In genomic region chr14:68016243-68016914, GRCh38 we compare ENCODE assay signal across 20 cellular contexts.
A peak's percentile ranks its signal among the peaks of the same experiment; 100 is the strongest.
DNase-seq lines count a peak whose midpoint lies in the region; ATAC-seq, FAIRE-seq and TF ChIP-seq lines count a peak whose summit lies in the region.
"Had no signal": no experiment of that assay in that cellular context is flagged by ENCODE, and none has a peak within 500 bp of the region (broad histone marks: within the 10 kb centered on the region; RNA-seq: fewer than 3 reads in every experiment).

No MANE protein-coding gene starts in this region.

- no peaks in the 10 kb centered on the region for H3K79me2 ChIP-seq in astrocyte (ENCODE audit: insufficient read depth, low read length)

- no peak overlapping the region for H2AFZ ChIP-seq in astrocyte (ENCODE audit: low read depth, low read length)

- H3K27me3 ChIP-seq in astrocyte (ENCODE audit: insufficient read depth, low read length), result no peaks in the 10 kb centered on the region
- no peaks in the 10 kb centered on the region for H3K27me3 ChIP-seq in sigmoid colon
- H3K27me3 ChIP-seq in ovary, result no peaks in the 10 kb centered on the region
- H3K27me3 ChIP-seq in upper lobe of right lung, result no peaks in the 10 kb centered on the region
- H3K27me3 ChIP-seq: upper lobe of left lung had no signal

- ATAC-seq in upper lobe of right lung, result no peak
- ATAC-seq: activated CD4-positive, alpha-beta T cell treated with anti-CD3 and anti-CD28 coated beads for 36 hours had no signal

- no peak for FAIRE-seq in astrocyte (lab: Jason Lieb, UNC)

- H3K9me3 ChIP-seq in astrocyte (ENCODE audit: insufficient read depth, low read depth, low read length), result no peaks in the 10 kb centered on the region
- H3K9me3 ChIP-seq in sigmoid colon, result no peaks in the 10 kb centered on the region
- no peaks in the 10 kb centered on the region for H3K9me3 ChIP-seq in ovary
- H3K9me3 ChIP-seq in upper lobe of right lung, result no peaks in the 10 kb centered on the region
- H3K9me3 ChIP-seq: upper lobe of left lung had no signal

- DNase-seq in GM03348 (ENCODE audit: low spot score), result peak; percentile 34
- peak; percentile 66 for DNase-seq in astrocyte (ENCODE audit: low read depth)
- peak; percentile 89 for DNase-seq in fibroblast of villous mesenchyme (ENCODE audit: low read depth)
- DNase-seq in sigmoid colon, result no peak
- no peak for DNase-seq in activated CD8-positive, alpha-beta memory T cell treated with anti-CD3 and anti-CD28 coated beads, Interleukin-2, amount 50 U/mL, for 4 hours
- DNase-seq in T-helper 2 cell treated with Interferon-gamma antibody and Interleukin-4, amounts not matched to agents 5 μg/mL and 100 μg/mL, for 36 hours (ENCODE audit: low spot score), result no peak
- DNase-seq in ovary, result no peak
- no peak for DNase-seq in upper lobe of right lung
- DNase-seq: activated CD4-positive, alpha-beta T cell treated with anti-CD3 and anti-CD28 coated beads for 36 hours; activated naive CD4-positive, alpha-beta T cell treated with anti-CD3 and anti-CD28 coated beads for 36 hours; immature natural killer cell; Kasumi-1; NCI-H1694; NCI-H446; occipital lobe; SIG-M5; stimulated activated naive CD4-positive, alpha-beta T cell treated with Interleukin-2 at 50 U/mL for 16 hours; T1000; upper lobe of left lung had no signal

- H3K36me3 Mint-ChIP-seq in astrocyte (ENCODE audit: low read depth, unreplicated experiment), result no peaks in the 10 kb centered on the region
- H3K36me3 Mint-ChIP-seq in T-helper 2 cell treated with Interferon-gamma antibody and Interleukin-4, amounts not matched to agents 5 μg/mL and 100 μg/mL, for 36 hours (ENCODE audit: low read depth), result no peaks in the 10 kb centered on the region

- H3K27ac ChIP-seq in astrocyte (ENCODE audit: low read depth, low read length) (no peak overlapping the region), sigmoid colon (peak overlapping the region; percentile 6 to 80 (median 74)), ovary (no peak overlapping the region), upper lobe of right lung (no peak overlapping the region)
- H3K27ac ChIP-seq: upper lobe of left lung had no signal

- H4K20me1 ChIP-seq in astrocyte (ENCODE audit: insufficient read depth, low read length), result no peaks in the 10 kb centered on the region

- H3K4me1 ChIP-seq in astrocyte (ENCODE audit: insufficient read depth, low read length) (peaks cover 13% of the 10 kb centered on the region), sigmoid colon (peaks cover 0 to 61% (median 43%) of the 10 kb centered on the region in 4 donors), ovary (ENCODE audit: insufficient read depth) (no peaks in the 10 kb centered on the region), upper lobe of right lung (no peaks in the 10 kb centered on the region)
- H3K4me1 ChIP-seq: upper lobe of left lung had no signal

- H3K9ac ChIP-seq in astrocyte (ENCODE audit: low read length), result no peak overlapping the region

- H3K4me1 Mint-ChIP-seq in astrocyte (ENCODE audit: low read depth, unreplicated experiment), result peaks cover 6% of the 10 kb centered on the region
- H3K4me1 Mint-ChIP-seq in T-helper 2 cell treated with Interferon-gamma antibody and Interleukin-4, amounts not matched to agents 5 μg/mL and 100 μg/mL, for 36 hours (ENCODE audit: low read depth), result no peaks in the 10 kb centered on the region
- H3K4me1 Mint-ChIP-seq: activated CD4-positive, alpha-beta T cell treated with anti-CD3 and anti-CD28 coated beads for 36 hours; immature natural killer cell had no signal

- no peaks in the 10 kb centered on the region for H3K27me3 Mint-ChIP-seq in astrocyte (ENCODE audit: low read depth, unreplicated experiment)
- no peaks in the 10 kb centered on the region for H3K27me3 Mint-ChIP-seq in T-helper 2 cell treated with Interferon-gamma antibody and Interleukin-4, amounts not matched to agents 5 μg/mL and 100 μg/mL, for 36 hours (ENCODE audit: low read depth)
- H3K27me3 Mint-ChIP-seq: activated CD4-positive, alpha-beta T cell treated with anti-CD3 and anti-CD28 coated beads for 36 hours; B cell had no signal

- no peak for TF ChIP-seq CTCF in astrocyte (IDR thresholded peaks at IDR 0.05; ENCODE audit: insufficient read depth, low read depth, low read length)
- no peak for TF ChIP-seq CTCF in fibroblast of villous mesenchyme (IDR thresholded peaks at IDR 0.05; ENCODE audit: insufficient read depth, low read depth, low read length)
- TF ChIP-seq CTCF in sigmoid colon (IDR thresholded peaks at IDR 0.05), result no peak
- no peak for TF ChIP-seq CTCF in ovary (IDR thresholded peaks at IDR 0.05)
- no peak for TF ChIP-seq CTCF in upper lobe of right lung (IDR thresholded peaks at IDR 0.05)

- no peak overlapping the region for H3K27ac Mint-ChIP-seq in astrocyte (ENCODE audit: unreplicated experiment)
- H3K27ac Mint-ChIP-seq in T-helper 2 cell treated with Interferon-gamma antibody and Interleukin-4, amounts not matched to agents 5 μg/mL and 100 μg/mL, for 36 hours, result no peak overlapping the region
- H3K27ac Mint-ChIP-seq: activated CD4-positive, alpha-beta T cell treated with anti-CD3 and anti-CD28 coated beads for 36 hours; activated naive CD4-positive, alpha-beta T cell treated with anti-CD3 and anti-CD28 coated beads for 36 hours; B cell had no signal

- no peak overlapping the region for H3K4me3 Mint-ChIP-seq in astrocyte (ENCODE audit: unreplicated experiment)
- no peak overlapping the region for H3K4me3 Mint-ChIP-seq in T-helper 2 cell treated with Interferon-gamma antibody and Interleukin-4, amounts not matched to agents 5 μg/mL and 100 μg/mL, for 36 hours
- H3K4me3 Mint-ChIP-seq: activated CD4-positive, alpha-beta T cell treated with anti-CD3 and anti-CD28 coated beads for 36 hours; activated naive CD4-positive, alpha-beta T cell treated with anti-CD3 and anti-CD28 coated beads for 36 hours; B cell; immature natural killer cell had no signal

- H3K4me3 ChIP-seq in astrocyte (ENCODE audit: insufficient read depth, low read depth, low read length) (no peak overlapping the region), fibroblast of villous mesenchyme (ENCODE audit: low read depth, low read length) (no peak overlapping the region), sigmoid colon (no peak overlapping the region), ovary (no peak overlapping the region), upper lobe of right lung (no peak overlapping the region)
- H3K4me3 ChIP-seq: upper lobe of left lung had no signal

- H3K36me3 ChIP-seq in astrocyte (ENCODE audit: insufficient read depth, low read length), result no peaks in the 10 kb centered on the region
- H3K36me3 ChIP-seq in sigmoid colon, result no peaks in the 10 kb centered on the region
- no peaks in the 10 kb centered on the region for H3K36me3 ChIP-seq in ovary
- no peaks in the 10 kb centered on the region for H3K36me3 ChIP-seq in upper lobe of right lung
- H3K36me3 ChIP-seq: upper lobe of left lung had no signal

- H3K9me3 Mint-ChIP-seq in astrocyte (ENCODE audit: unreplicated experiment), result no peaks in the 10 kb centered on the region
- no peaks in the 10 kb centered on the region for H3K9me3 Mint-ChIP-seq in T-helper 2 cell treated with Interferon-gamma antibody and Interleukin-4, amounts not matched to agents 5 μg/mL and 100 μg/mL, for 36 hours
- H3K9me3 Mint-ChIP-seq: activated naive CD4-positive, alpha-beta T cell treated with anti-CD3 and anti-CD28 coated beads for 36 hours; immature natural killer cell had no signal

- no peak overlapping the region for H3K4me2 ChIP-seq in astrocyte (ENCODE audit: low read length)

- no peak for TF ChIP-seq POLR2A in sigmoid colon (IDR thresholded peaks at IDR 0.05)
- no peak for TF ChIP-seq POLR2A in ovary (IDR thresholded peaks at IDR 0.05)

- intact Hi-C loops in sigmoid colon (cut with DNase I) (no loop called here), ovary (cut with DNase I) (no loop called here), upper lobe of right lung (cut with DNase I) (no loop called here)

- TF ChIP-seq EP300 in sigmoid colon (IDR thresholded peaks at IDR 0.05) (no peak), ovary (IDR thresholded peaks at IDR 0.05) (no peak)

Comparison
In these comparisons a context has a peak if more than half of its experiments do, and no peak if none do; other contexts are left out.
1. DNase-seq: peak in GM03348 (single experiment), astrocyte (single experiment) and fibroblast of villous mesenchyme (single experiment); none in sigmoid colon (single experiment), activated CD8-positive, alpha-beta memory T cell treated with anti-CD3 and anti-CD28 coated beads, Interleukin-2, amount 50 U/mL, for 4 hours (single experiment), T-helper 2 cell treated with Interferon-gamma antibody and Interleukin-4, amounts not matched to agents 5 μg/mL and 100 μg/mL, for 36 hours (single experiment), ovary (0 of 5) and upper lobe of right lung (single experiment).
2. H3K27ac ChIP-seq: peak in sigmoid colon (4 of 4); none in astrocyte (single experiment), ovary (0 of 2) and upper lobe of right lung (single experiment).